Comparison of ENCODE assay signal across 1 cellular context in the genomic region with DNA sequence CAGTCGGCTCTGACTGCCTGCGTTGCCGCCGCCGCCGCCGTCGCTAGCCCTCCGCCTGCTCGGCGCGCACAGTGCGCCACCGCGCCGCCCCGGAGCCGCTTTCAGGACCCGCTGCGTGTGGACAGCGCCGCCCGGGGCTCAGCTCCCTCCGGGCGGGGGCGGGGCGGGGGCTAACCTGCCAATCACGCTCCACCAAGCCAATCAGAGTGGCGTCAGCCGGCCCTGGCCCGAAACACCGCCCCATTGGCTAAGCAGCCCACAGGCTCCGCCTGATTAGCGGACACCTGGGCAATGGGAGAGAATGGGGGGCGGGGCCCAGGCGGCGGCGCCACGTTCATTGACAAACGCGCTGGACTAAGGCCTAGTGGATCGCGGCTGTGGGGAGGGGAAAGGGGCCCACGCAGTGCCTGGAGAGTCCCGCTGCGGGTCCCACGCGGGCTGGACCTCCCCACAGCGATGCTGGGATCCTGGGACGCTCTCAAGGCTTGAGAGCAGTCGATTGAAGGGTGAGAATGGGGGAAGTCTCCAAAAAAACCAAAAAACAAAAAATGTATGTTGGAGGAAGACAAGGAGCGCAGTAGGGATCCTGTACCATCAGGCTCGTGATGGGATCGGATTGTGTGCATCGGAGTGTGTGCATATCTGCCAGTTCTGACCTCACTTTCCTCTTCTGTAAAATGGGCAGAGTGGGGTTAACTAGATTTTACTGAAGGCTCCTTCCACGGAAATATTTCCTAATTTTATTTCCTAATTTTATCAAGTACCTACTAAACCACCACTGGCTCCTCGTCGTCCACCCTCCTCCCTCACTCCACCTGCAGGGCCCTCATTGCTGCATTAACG.
TF ChIP-seq lines count a peak whose summit lies in the region.

No MANE protein-coding gene starts in this region.

TF ChIP-seq in GM12878, 131 proteins besides CTCF, POLR2A, EP300 and RAD21 (continued from another document and continues in another):
- TF ChIP-seq, protein P1, sequence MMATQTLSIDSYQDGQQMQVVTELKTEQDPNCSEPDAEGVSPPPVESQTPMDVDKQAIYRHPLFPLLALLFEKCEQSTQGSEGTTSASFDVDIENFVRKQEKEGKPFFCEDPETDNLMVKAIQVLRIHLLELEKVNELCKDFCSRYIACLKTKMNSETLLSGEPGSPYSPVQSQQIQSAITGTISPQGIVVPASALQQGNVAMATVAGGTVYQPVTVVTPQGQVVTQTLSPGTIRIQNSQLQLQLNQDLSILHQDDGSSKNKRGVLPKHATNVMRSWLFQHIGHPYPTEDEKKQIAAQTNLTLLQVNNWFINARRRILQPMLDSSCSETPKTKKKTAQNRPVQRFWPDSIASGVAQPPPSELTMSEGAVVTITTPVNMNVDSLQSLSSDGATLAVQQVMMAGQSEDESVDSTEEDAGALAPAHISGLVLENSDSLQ (IDR thresholded peaks at IDR 0.05), result peak; percentile 98
- TF ChIP-seq RELA (IDR thresholded peaks at IDR 0.05; ENCODE audit: borderline replicate concordance, partially characterized antibody), result peak; percentile 58
- peak; percentile 94 for TF ChIP-seq CHD2 (IDR thresholded peaks at IDR 0.05; ENCODE audit: borderline replicate concordance, low read depth, low read length)
- peak; percentile 33; the same call in 1 of the 2 replicates for TF ChIP-seq RB1 (IDR thresholded peaks at IDR 0.05; ENCODE audit: borderline replicate concordance)
- TF ChIP-seq, protein P2, sequence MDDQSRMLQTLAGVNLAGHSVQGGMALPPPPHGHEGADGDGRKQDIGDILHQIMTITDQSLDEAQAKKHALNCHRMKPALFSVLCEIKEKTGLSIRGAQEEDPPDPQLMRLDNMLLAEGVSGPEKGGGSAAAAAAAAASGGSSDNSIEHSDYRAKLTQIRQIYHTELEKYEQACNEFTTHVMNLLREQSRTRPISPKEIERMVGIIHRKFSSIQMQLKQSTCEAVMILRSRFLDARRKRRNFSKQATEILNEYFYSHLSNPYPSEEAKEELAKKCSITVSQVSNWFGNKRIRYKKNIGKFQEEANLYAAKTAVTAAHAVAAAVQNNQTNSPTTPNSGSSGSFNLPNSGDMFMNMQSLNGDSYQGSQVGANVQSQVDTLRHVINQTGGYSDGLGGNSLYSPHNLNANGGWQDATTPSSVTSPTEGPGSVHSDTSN (IDR thresholded peaks at IDR 0.05; ENCODE audit: insufficient replicate concordance, low read depth, low read length), result peak; percentile 93
- TF ChIP-seq, protein P3, sequence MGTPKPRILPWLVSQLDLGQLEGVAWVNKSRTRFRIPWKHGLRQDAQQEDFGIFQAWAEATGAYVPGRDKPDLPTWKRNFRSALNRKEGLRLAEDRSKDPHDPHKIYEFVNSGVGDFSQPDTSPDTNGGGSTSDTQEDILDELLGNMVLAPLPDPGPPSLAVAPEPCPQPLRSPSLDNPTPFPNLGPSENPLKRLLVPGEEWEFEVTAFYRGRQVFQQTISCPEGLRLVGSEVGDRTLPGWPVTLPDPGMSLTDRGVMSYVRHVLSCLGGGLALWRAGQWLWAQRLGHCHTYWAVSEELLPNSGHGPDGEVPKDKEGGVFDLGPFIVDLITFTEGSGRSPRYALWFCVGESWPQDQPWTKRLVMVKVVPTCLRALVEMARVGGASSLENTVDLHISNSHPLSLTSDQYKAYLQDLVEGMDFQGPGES (IDR thresholded peaks at IDR 0.05), result peak; percentile 85
- TF ChIP-seq CREM (IDR thresholded peaks at IDR 0.05; ENCODE audit: low read depth), result peak; percentile 31; the same call in 1 of the 2 replicates
- TF ChIP-seq BHLHE40 (IDR thresholded peaks at IDR 0.05; ENCODE audit: borderline replicate concordance in 1 of 2, low read depth in 2 of 2, low read length in 1 of 2), result peak; percentile 15 to 68; a peak in 2 of 4 replicates
- peak; percentile 67 for TF ChIP-seq IKZF1 (conservative IDR thresholded peaks at IDR 0.05)
- peak; percentile 74; the same call in 1 of the 2 replicates for TF ChIP-seq ZNF207 (IDR thresholded peaks at IDR 0.05; ENCODE audit: borderline replicate concordance)
- TF ChIP-seq KAT2A (conservative IDR thresholded peaks at IDR 0.05; ENCODE audit: control insufficient read depth, low read depth, low read length), result no peak
- no peak for TF ChIP-seq HSF1 (IDR thresholded peaks at IDR 0.05; ENCODE audit: low read depth, low read length)
- no peak for TF ChIP-seq MEF2B (IDR thresholded peaks at IDR 0.05; ENCODE audit: partially characterized antibody, poor library complexity, severe bottlenecking)
- 0 out of 2 replicates have a peak, but pooled peaks have one; percentile 29 for TF ChIP-seq PAX5 (IDR thresholded peaks at IDR 0.05; ENCODE audit: borderline replicate concordance, low read depth, low read length)
- peak; percentile 6 for TF ChIP-seq BCL3 (IDR thresholded peaks at IDR 0.05; ENCODE audit: borderline replicate concordance, insufficient read depth, low read depth, low read length, poor library complexity, severe bottlenecking)
- TF ChIP-seq MAX (IDR thresholded peaks at IDR 0.05; ENCODE audit: low read depth, low read length), result peak; percentile 88
- TF ChIP-seq, protein P4, sequence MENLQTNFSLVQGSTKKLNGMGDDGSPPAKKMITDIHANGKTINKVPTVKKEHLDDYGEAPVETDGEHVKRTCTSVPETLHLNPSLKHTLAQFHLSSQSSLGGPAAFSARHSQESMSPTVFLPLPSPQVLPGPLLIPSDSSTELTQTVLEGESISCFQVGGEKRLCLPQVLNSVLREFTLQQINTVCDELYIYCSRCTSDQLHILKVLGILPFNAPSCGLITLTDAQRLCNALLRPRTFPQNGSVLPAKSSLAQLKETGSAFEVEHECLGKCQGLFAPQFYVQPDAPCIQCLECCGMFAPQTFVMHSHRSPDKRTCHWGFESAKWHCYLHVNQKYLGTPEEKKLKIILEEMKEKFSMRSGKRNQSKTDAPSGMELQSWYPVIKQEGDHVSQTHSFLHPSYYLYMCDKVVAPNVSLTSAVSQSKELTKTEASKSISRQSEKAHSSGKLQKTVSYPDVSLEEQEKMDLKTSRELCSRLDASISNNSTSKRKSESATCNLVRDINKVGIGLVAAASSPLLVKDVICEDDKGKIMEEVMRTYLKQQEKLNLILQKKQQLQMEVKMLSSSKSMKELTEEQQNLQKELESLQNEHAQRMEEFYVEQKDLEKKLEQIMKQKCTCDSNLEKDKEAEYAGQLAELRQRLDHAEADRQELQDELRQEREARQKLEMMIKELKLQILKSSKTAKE (IDR thresholded peaks at IDR 0.05; ENCODE audit: low read depth, poor library complexity, severe bottlenecking), result no peak
- TF ChIP-seq SIN3A (IDR thresholded peaks at IDR 0.05; ENCODE audit: low read depth, low read length), result peak; percentile 98
- TF ChIP-seq IKZF2 (IDR thresholded peaks at IDR 0.05), result peak in 1 of 2 experiments; percentile 25; a peak in 1 of 4 replicates
- no peak for TF ChIP-seq ZNF592 (IDR thresholded peaks at IDR 0.05)
- TF ChIP-seq TCF12 (IDR thresholded peaks at IDR 0.05; ENCODE audit: low read depth, low read length), result no peak
- peak in 1 of 2 experiments; percentile 89; a peak in 2 of 3 replicates for TF ChIP-seq EGR1 (IDR thresholded peaks at IDR 0.05; ENCODE audit: borderline replicate concordance in 1 of 2, low read depth in 2 of 2, low read length in 2 of 2)
- TF ChIP-seq DPF2 (IDR thresholded peaks at IDR 0.05), result peak; percentile 97
- no peak for TF ChIP-seq CHD1 (IDR thresholded peaks at IDR 0.05; ENCODE audit: low read depth, low read length)
- TF ChIP-seq RELB (IDR thresholded peaks at IDR 0.05; ENCODE audit: low read depth), result peak; percentile 54
- no peak for TF ChIP-seq CHD4 (IDR thresholded peaks at IDR 0.05)
- TF ChIP-seq ZBED1 (IDR thresholded peaks at IDR 0.05; ENCODE audit: borderline replicate concordance), result no peak
- TF ChIP-seq SMAD5 (IDR thresholded peaks at IDR 0.05; ENCODE audit: low read depth), result peak; percentile 46; the same call in 1 of the 2 replicates
- TF ChIP-seq SUZ12 (IDR thresholded peaks at IDR 0.05; ENCODE audit: unreplicated experiment), result no peak
- 0 out of 2 replicates have a peak, but pooled peaks have one; percentile 46 for TF ChIP-seq POLR2AphosphoS5 (IDR thresholded peaks at IDR 0.05; ENCODE audit: low read length)
